ENCODE assay signal across 10 cellular contexts in genomic region chr22:24140357-24140756, GRCh38. TPM values are rescaled to one million over a fixed set of nuclear protein-coding genes. Genes with fewer than 3 reads are reported as not detected.
DNase-seq lines count a peak whose midpoint lies in the region; ATAC-seq and TF ChIP-seq lines count a peak whose summit lies in the region.
"Had no signal": no experiment of that assay in that cellular context is flagged by ENCODE, and none has a peak within 500 bp of the region (broad histone marks: within the 10 kb centered on the region; RNA-seq: fewer than 3 reads in every experiment).

No MANE protein-coding gene starts in this region.

- peaks cover 21 to 60% (median 47%) of the 10 kb centered on the region in 11 experiments for H3K36me3 ChIP-seq in BLaER1 treated with 17β-estradiol and CSF1 and Interleukin-3, amounts not matched to agents 10 nM and 100 nM
- H3K36me3 ChIP-seq: cardiac muscle cell had no signal

- peak; percentile 77 to 79 for DNase-seq in Kasumi-1 (lab: John Stamatoyannopoulos, UW)
- no peak for DNase-seq in coronary artery (ENCODE audit: low spot score)
- DNase-seq in naive thymus-derived CD8-positive, alpha-beta T cell, result no peak
- DNase-seq in DMS153 treated with DMSO at 0.1 percent for 48 hours (lab: John Stamatoyannopoulos, UW; ENCODE audit: unreplicated experiment), result no peak
- DNase-seq in HEK293T (ENCODE audit: extremely low spot score), result no peak
- no peak for DNase-seq in stimulated activated naive CD8-positive, alpha-beta T cell treated with anti-CD3 and anti-CD28 coated beads, Interleukin-15, Interleukin-2, amounts not matched to agents 100 U/mL and 50 U/mL, for 24 hours
- DNase-seq: HFFc6 had no signal

- H3K27me3 ChIP-seq in BLaER1 treated with 17β-estradiol and CSF1 and Interleukin-3, amounts not matched to agents 10 nM and 100 nM, result no peaks in the 10 kb centered on the region
- H3K27me3 ChIP-seq: cardiac muscle cell had no signal

- peaks cover 62 to 94% (median 79%) of the 10 kb centered on the region in 10 experiments for H3K4me1 ChIP-seq in BLaER1 treated with 17β-estradiol and CSF1 and Interleukin-3, amounts not matched to agents 10 nM and 100 nM

- no peak for TF ChIP-seq CTCF in coronary artery (IDR thresholded peaks at IDR 0.05)

- peak overlapping the region; percentile 83 to 99 (median 90) for H3K27ac ChIP-seq in BLaER1 treated with 17β-estradiol and CSF1 and Interleukin-3, amounts not matched to agents 10 nM and 100 nM
- H3K27ac ChIP-seq in coronary artery, result peak overlapping the region; percentile 47 to 94
- H3K27ac ChIP-seq: cardiac muscle cell had no signal

- H3K9me3 Mint-ChIP-seq in naive thymus-derived CD8-positive, alpha-beta T cell, result no peaks in the 10 kb centered on the region
- H3K9me3 Mint-ChIP-seq: HFFc6 had no signal

- ATAC-seq in naive thymus-derived CD8-positive, alpha-beta T cell, result no peak
- no peak for ATAC-seq in GM18873 (IDR thresholded peaks at IDR 0.05; ENCODE audit: low FRiP score, unreplicated experiment)
- no peak for ATAC-seq in stimulated activated naive CD8-positive, alpha-beta T cell treated with anti-CD3 and anti-CD28 coated beads, Interleukin-15, Interleukin-2, amounts not matched to agents 100 U/mL and 50 U/mL, for 24 hours

- CTCF ChIA-PET in HEK293T (lab: Yijun Ruan, JAX), result no interaction called here

- H3K4me3 Mint-ChIP-seq in naive thymus-derived CD8-positive, alpha-beta T cell, result peak overlapping the region in 5 of 10 donors; percentile 6 to 70 (median 52)
- H3K4me3 Mint-ChIP-seq: HFFc6 had no signal

- H3K27ac Mint-ChIP-seq in naive thymus-derived CD8-positive, alpha-beta T cell, result peak overlapping the region in 9 of 10 donors; percentile 52 to 95 (median 93)
- H3K27ac Mint-ChIP-seq: HFFc6 had no signal

- peaks cover 0 to 10% (median 0%) of the 10 kb centered on the region in 11 experiments; a peak in 2 of 22 replicates for H4K20me1 ChIP-seq in BLaER1 treated with 17β-estradiol and CSF1 and Interleukin-3, amounts not matched to agents 10 nM and 100 nM

- peak overlapping the region in 6 of 10 experiments; percentile 26 to 57 (median 35); a peak in 12 of 20 replicates for H3K4me3 ChIP-seq in BLaER1 treated with 17β-estradiol and CSF1 and Interleukin-3, amounts not matched to agents 10 nM and 100 nM
- H3K4me3 ChIP-seq in coronary artery, result no peak overlapping the region
- H3K4me3 ChIP-seq: cardiac muscle cell had no signal

- H3K9me3 ChIP-seq in BLaER1 treated with 17β-estradiol and CSF1 and Interleukin-3, amounts not matched to agents 10 nM and 100 nM (replicated peaks in 1 of 11), result no peaks in the 10 kb centered on the region

- POLR2A ChIA-PET in naive thymus-derived CD8-positive, alpha-beta T cell (lab: Charles Lee), result interaction anchor here (21.3 kb wide), 1 partner anchor 15 kb away, joined by 540 read pairs; no protein-coding TSS in a partner anchor
- POLR2A ChIA-PET in HEK293T (lab: Yijun Ruan, JAX), result no interaction called here

- peak overlapping the region; percentile 80 to 99 (median 97) for H3K4me2 ChIP-seq in BLaER1 treated with 17β-estradiol and CSF1 and Interleukin-3, amounts not matched to agents 10 nM and 100 nM

- peaks cover 0 to 8% (median 6%) of the 10 kb centered on the region in 3 donors for H3K36me3 Mint-ChIP-seq in naive thymus-derived CD8-positive, alpha-beta T cell

- H3K9ac ChIP-seq in BLaER1 treated with 17β-estradiol and CSF1 and Interleukin-3, amounts not matched to agents 10 nM and 100 nM, result peak overlapping the region; percentile 68 to 80 (median 73)

- peaks cover 42 to 89% (median 82%) of the 10 kb centered on the region in 4 donors for H3K4me1 Mint-ChIP-seq in naive thymus-derived CD8-positive, alpha-beta T cell

- H3K27me3 Mint-ChIP-seq in naive thymus-derived CD8-positive, alpha-beta T cell, result no peaks in the 10 kb centered on the region

TF ChIP-seq in HEK293T, 16 proteins besides CTCF, POLR2A, EP300 and RAD21:
- TF ChIP-seq SUZ12 (IDR thresholded peaks at IDR 0.05) (no peak), LEF1 (IDR thresholded peaks at IDR 0.05; ENCODE audit: borderline replicate concordance) (no peak), CTBP1 (IDR thresholded peaks at IDR 0.05; ENCODE audit: borderline replicate concordance) (no peak), SP1 (IDR thresholded peaks at IDR 0.05) (no peak), FOXK2 (IDR thresholded peaks at IDR 0.05) (no peak), L3MBTL2 (conservative IDR thresholded peaks at IDR 0.05) (no peak), BHLHE40 (IDR thresholded peaks at IDR 0.05; ENCODE audit: borderline replicate concordance) (no peak), NFRKB (IDR thresholded peaks at IDR 0.05) (no peak), HDGF (IDR thresholded peaks at IDR 0.05; ENCODE audit: borderline replicate concordance) (no peak), FOXM1 (IDR thresholded peaks at IDR 0.05; ENCODE audit: borderline replicate concordance) (no peak), TARDBP (IDR thresholded peaks at IDR 0.05) (no peak), ARNT (IDR thresholded peaks at IDR 0.05) (no peak), ELF4 (IDR thresholded peaks at IDR 0.05) (no peak)
TF ChIP-seq in HEK293T: peak in this region for 0.

RNA-seq across cellular contexts. Expression of gene SUSD2, which starts 40.9 kb away (rescaled TPM):
- total RNA-seq in naive thymus-derived CD8-positive, alpha-beta T cell, result 1 to 10 TPM; 1.7 to 1.9 TPM
- polyA plus RNA-seq in naive thymus-derived CD8-positive, alpha-beta T cell, result under 1 TPM in 2 of 3 donors, not detected in 1; 0.07 TPM

Comparison
In these comparisons a context has a peak if more than half of its experiments do, and no peak if none do; other contexts are left out.
1. DNase-seq: peak in Kasumi-1 (2 of 2); none in coronary artery (single experiment), naive thymus-derived CD8-positive, alpha-beta T cell (0 of 10), DMS153 treated with DMSO at 0.1 percent for 48 hours (single experiment), HEK293T (single experiment) and stimulated activated naive CD8-positive, alpha-beta T cell treated with anti-CD3 and anti-CD28 coated beads, Interleukin-15, Interleukin-2, amounts not matched to agents 100 U/mL and 50 U/mL, for 24 hours (single experiment).